ENCODE assay signal across 12 cellular contexts in the genomic region with DNA sequence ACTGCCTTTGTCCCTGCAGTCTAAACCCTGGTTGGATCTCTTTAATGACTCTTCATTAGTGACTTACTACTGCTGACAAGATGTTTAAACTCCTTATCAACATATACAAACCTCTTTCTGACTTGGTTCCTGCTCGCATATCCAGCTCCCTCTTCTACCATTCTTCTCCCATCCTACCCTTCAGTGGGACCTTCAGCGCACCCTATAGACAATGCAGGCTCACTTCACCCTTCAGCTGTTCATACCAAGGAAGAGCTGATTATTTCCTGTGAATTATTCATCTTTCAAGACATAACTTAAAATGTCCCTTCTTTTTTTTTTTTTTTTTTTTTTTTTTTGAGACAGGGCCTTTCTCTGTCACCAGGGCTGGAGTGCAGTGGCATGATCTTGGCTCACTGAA.
DNase-seq lines count a peak whose midpoint lies in the region; ATAC-seq and TF ChIP-seq lines count a peak whose summit lies in the region.
"Had no signal": no experiment of that assay in that cellular context is flagged by ENCODE, and none has a peak within 500 bp of the region (broad histone marks: within the 10 kb centered on the region; RNA-seq: fewer than 3 reads in every experiment).

No MANE protein-coding gene starts in this region.

- TF ChIP-seq POLR2A in tibial nerve (IDR thresholded peaks at IDR 0.05), result no peak

- no peak overlapping the region for H3K27ac ChIP-seq in tibial nerve
- H3K27ac ChIP-seq: adrenal gland had no signal

- H3K9me3 ChIP-seq in NT2/D1 (ENCODE audit: insufficient read depth, low read length) (no peaks in the 10 kb centered on the region), tibial nerve (no peaks in the 10 kb centered on the region)
- H3K9me3 ChIP-seq: adrenal gland had no signal

- no peak overlapping the region for H3K9ac ChIP-seq in NT2/D1 (ENCODE audit: insufficient read length, low read depth)

- WGBS in tibial nerve, 2 donors, result 79 to 80% methylated on average over 2 of the region's 2 CpGs

- H3K4me3 Mint-ChIP-seq in HFFc6, result no peak overlapping the region
- no peak overlapping the region for H3K4me3 Mint-ChIP-seq in natural killer cell treated with Interleukin-12 subunit alpha and Interleukin-12 subunit beta and Interleukin-15 and Interleukin-18, amount 100 ng/mL, for 72 hours
- H3K4me3 Mint-ChIP-seq: natural killer cell had no signal

- DNase-seq in GM12864 (ENCODE audit: low read depth) (no peak), HFFc6 (peak; percentile 28), NT2/D1 (ENCODE audit: low read depth, low spot score) (peak; percentile 13), left kidney (ENCODE audit: low read depth, low spot score) (peak; percentile 20), GF-D8 (lab: John Stamatoyannopoulos, UW) (no peak), tibial nerve (ENCODE audit: low spot score in 2 of 2) (no peak)
- no peak for DNase-seq in natural killer cell treated with Interleukin-12 subunit alpha and Interleukin-12 subunit beta and Interleukin-15 and Interleukin-18, amount 100 ng/mL, for 72 hours (ENCODE audit: low spot score)
- DNase-seq: activated CD4-positive, CD25-positive, alpha-beta regulatory T cell; adrenal gland; natural killer cell; NCI-H2227 treated with DMSO at 0.1 percent for 48 hours had no signal

- no peaks in the 10 kb centered on the region; the same call in none of the 2 replicates for H3K27me3 Mint-ChIP-seq in HFFc6 (ENCODE audit: insufficient read depth)
- H3K27me3 Mint-ChIP-seq in natural killer cell treated with Interleukin-12 subunit alpha and Interleukin-12 subunit beta and Interleukin-15 and Interleukin-18, amount 100 ng/mL, for 72 hours, result peaks cover 1 to 14% of the 10 kb centered on the region in 2 donors

- no peak overlapping the region for H3K27ac Mint-ChIP-seq in HFFc6
- no peak overlapping the region for H3K27ac Mint-ChIP-seq in natural killer cell treated with Interleukin-12 subunit alpha and Interleukin-12 subunit beta and Interleukin-15 and Interleukin-18, amount 100 ng/mL, for 72 hours
- H3K27ac Mint-ChIP-seq: natural killer cell had no signal

- no peak for ATAC-seq in natural killer cell treated with Interleukin-12 subunit alpha and Interleukin-12 subunit beta and Interleukin-15 and Interleukin-18, amount 100 ng/mL, for 72 hours
- no peak for ATAC-seq in GM21515 (IDR thresholded peaks at IDR 0.05; ENCODE audit: unreplicated experiment)
- ATAC-seq: natural killer cell had no signal

- H3K4me1 ChIP-seq in NT2/D1 (ENCODE audit: insufficient read depth, insufficient read length) (no peaks in the 10 kb centered on the region), tibial nerve (no peaks in the 10 kb centered on the region)
- H3K4me1 ChIP-seq: adrenal gland had no signal

- no peak overlapping the region for H3K4me3 ChIP-seq in GM12864 (ENCODE audit: low read depth, low read length)
- H3K4me3 ChIP-seq in NT2/D1 (ENCODE audit: insufficient read length, low read depth), result no peak overlapping the region
- no peak overlapping the region for H3K4me3 ChIP-seq in tibial nerve
- H3K4me3 ChIP-seq: adrenal gland had no signal

- H3K4me1 Mint-ChIP-seq in HFFc6 (ENCODE audit: low read depth), result peaks cover 16% of the 10 kb centered on the region
- H3K4me1 Mint-ChIP-seq in natural killer cell treated with Interleukin-12 subunit alpha and Interleukin-12 subunit beta and Interleukin-15 and Interleukin-18, amount 100 ng/mL, for 72 hours (ENCODE audit: low read depth in 2 of 2), result peaks cover 0 to 4% of the 10 kb centered on the region in 2 donors
- H3K4me1 Mint-ChIP-seq: natural killer cell had no signal

- no peak for TF ChIP-seq EP300 in tibial nerve (IDR thresholded peaks at IDR 0.05)

- H3K36me3 Mint-ChIP-seq in HFFc6 (ENCODE audit: low read depth), result no peaks in the 10 kb centered on the region
- H3K36me3 Mint-ChIP-seq in natural killer cell treated with Interleukin-12 subunit alpha and Interleukin-12 subunit beta and Interleukin-15 and Interleukin-18, amount 100 ng/mL, for 72 hours, result peaks cover 6% of the 10 kb centered on the region

- H3K27me3 ChIP-seq in NT2/D1 (ENCODE audit: insufficient read depth, insufficient read length) (no peaks in the 10 kb centered on the region), tibial nerve (no peaks in the 10 kb centered on the region)
- H3K27me3 ChIP-seq: adrenal gland had no signal

- H3K36me3 ChIP-seq in NT2/D1 (ENCODE audit: insufficient read depth, insufficient read length, low read length) (no peaks in the 10 kb centered on the region), tibial nerve (no peaks in the 10 kb centered on the region)
- H3K36me3 ChIP-seq: adrenal gland had no signal

- H3K9me3 Mint-ChIP-seq in HFFc6, result no peaks in the 10 kb centered on the region
- H3K9me3 Mint-ChIP-seq in natural killer cell treated with Interleukin-12 subunit alpha and Interleukin-12 subunit beta and Interleukin-15 and Interleukin-18, amount 100 ng/mL, for 72 hours, result no peaks in the 10 kb centered on the region

- TF ChIP-seq CTCF in GM12864 (IDR thresholded peaks at IDR 0.05; ENCODE audit: low read depth, low read length, missing control alignments), result peak; percentile 29
- TF ChIP-seq CTCF in HFFc6 (IDR thresholded peaks at IDR 0.05), result peak; percentile 22; the same call in 1 of the 2 replicates
- no peak for TF ChIP-seq CTCF in tibial nerve (IDR thresholded peaks at IDR 0.05)

Comparison
In these comparisons a context has a peak if more than half of its experiments do, and no peak if none do; other contexts are left out.
1. DNase-seq: peak in HFFc6 (single experiment), NT2/D1 (single experiment) and left kidney (single experiment); none in GM12864 (single experiment), GF-D8 (single experiment), natural killer cell treated with Interleukin-12 subunit alpha and Interleukin-12 subunit beta and Interleukin-15 and Interleukin-18, amount 100 ng/mL, for 72 hours (single experiment) and tibial nerve (0 of 2).
2. CTCF ChIP-seq: peak in GM12864 (single experiment) and HFFc6 (single experiment); none in tibial nerve (0 of 5).